ENCODE assay signal across 13 cellular contexts in the genomic region with DNA sequence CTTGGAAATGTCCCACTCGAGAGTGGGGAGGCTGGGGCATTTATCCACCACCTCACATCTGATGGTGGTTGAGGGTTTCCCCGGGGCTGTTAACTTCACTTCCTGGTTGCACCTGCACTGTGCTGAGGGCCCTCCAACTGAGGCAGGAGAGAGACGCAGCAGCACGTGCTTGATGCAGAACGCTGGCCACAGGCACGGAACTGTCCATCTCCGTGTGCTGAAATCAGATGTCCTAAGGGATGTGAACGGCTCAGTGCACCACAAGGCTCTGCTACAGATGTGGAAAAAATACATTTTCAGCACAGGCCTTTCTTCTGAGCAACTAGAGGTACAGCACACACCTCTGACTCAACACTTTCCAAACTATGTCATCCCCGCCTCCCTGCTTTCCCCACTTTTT.
"Had no signal": no experiment of that assay in that cellular context is flagged by ENCODE, and none has a peak within 500 bp of the region (broad histone marks: within the 10 kb centered on the region; RNA-seq: fewer than 3 reads in every experiment).

No MANE protein-coding gene starts in this region.

- H3K27ac ChIP-seq: adrenal gland, left ventricle myocardium inferior, psoas muscle, transverse colon had no signal

- H3K4me1 ChIP-seq: adrenal gland, left ventricle myocardium inferior, psoas muscle, transverse colon had no signal

- DNase-seq: activated CD4-positive, alpha-beta T cell treated with anti-CD3 and anti-CD28 coated beads for 48 hours; activated naive CD4-positive, alpha-beta T cell treated with anti-CD3 and anti-CD28 coated beads for 36 hours; adrenal gland; cerebellar nuclear complex; dermis blood vessel endothelial cell; left ventricle myocardium inferior; psoas muscle; stimulated activated CD4-positive, alpha-beta T cell treated with anti-CD3 and anti-CD28 coated beads, Interleukin-12 subunit alpha, Interleukin-12 subunit beta, amount 100 ng/mL, for 4 hours; stimulated activated naive CD4-positive, alpha-beta T cell; substantia nigra; transverse colon had no signal

- H3K4me3 ChIP-seq: adrenal gland, left ventricle myocardium inferior, psoas muscle, transverse colon had no signal

- H3K36me3 ChIP-seq: adrenal gland, left ventricle myocardium inferior, transverse colon had no signal

- H3K9me3 ChIP-seq: adrenal gland, left ventricle myocardium inferior, psoas muscle, transverse colon had no signal

- H3K27me3 ChIP-seq: transverse colon had no signal

- FAIRE-seq: islet of Langerhans had no signal

- ATAC-seq: natural killer cell treated with Interleukin-12 subunit alpha and Interleukin-12 subunit beta and Interleukin-15 and Interleukin-18, amount 100 ng/mL, for 72 hours; psoas muscle had no signal
